ENCODE assay signal across 9 cellular contexts in the genomic region with DNA sequence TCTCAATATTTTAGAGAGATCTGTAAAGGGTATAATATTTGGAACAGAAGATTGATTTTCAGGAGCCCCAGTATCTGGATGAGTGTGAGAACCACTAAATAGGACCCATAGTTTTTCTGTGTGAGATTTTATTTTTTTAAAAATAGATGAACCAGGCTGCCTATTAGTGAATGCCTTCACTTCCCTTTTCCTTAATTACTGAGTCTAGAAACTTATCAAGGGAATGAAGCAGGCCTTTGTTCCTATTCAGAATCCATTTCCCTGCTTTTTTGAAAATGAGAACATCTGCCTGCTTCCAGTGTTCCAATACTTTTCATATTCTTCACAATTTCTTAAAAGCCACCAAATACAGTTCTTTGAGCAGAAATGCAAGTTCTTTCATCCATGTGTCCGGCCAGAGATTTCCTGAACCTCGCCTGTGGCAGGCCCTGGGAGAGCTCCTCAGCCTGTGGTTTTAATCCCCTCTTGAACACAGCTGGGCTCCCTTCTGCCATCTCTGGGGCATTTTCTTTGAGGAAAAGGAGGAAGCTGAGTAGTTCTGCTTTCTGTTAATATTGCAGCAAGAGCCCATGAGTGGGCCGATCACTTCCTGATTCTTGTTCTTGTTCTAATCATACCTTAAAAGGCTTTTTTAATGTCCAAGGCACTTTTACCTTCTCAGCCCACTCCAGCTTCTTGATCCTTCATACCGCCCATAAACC. TPM values are rescaled to one million over a fixed set of nuclear protein-coding genes. Genes with fewer than 3 reads are reported as not detected.
DNase-seq lines count a peak whose midpoint lies in the region; ATAC-seq, FAIRE-seq and TF ChIP-seq lines count a peak whose summit lies in the region.
"Had no signal": no experiment of that assay in that cellular context is flagged by ENCODE, and none has a peak within 500 bp of the region (broad histone marks: within the 10 kb centered on the region; RNA-seq: fewer than 3 reads in every experiment).

No MANE protein-coding gene starts in this region.

- peak; percentile 69 for TF ChIP-seq POLR2A in GM12891 (IDR thresholded peaks at IDR 0.05; ENCODE audit: low read depth, low read length)

- H3K4me3 ChIP-seq in RWPE2 (ENCODE audit: severe bottlenecking) (no peak overlapping the region), fibroblast of pulmonary artery (replicated peaks; ENCODE audit: low read depth, low read length) (no peak overlapping the region), skeletal muscle satellite cell (ENCODE audit: low read length) (no peak overlapping the region)

- peak overlapping the region; percentile 32 for H3K4me2 ChIP-seq in skeletal muscle satellite cell (ENCODE audit: low read length)

- no peak for FAIRE-seq in GM12891 (lab: Jason Lieb, UNC)

- no peak for ATAC-seq in RWPE2 (ENCODE audit: low read depth)
- no peak for ATAC-seq in HG03025 (IDR thresholded peaks at IDR 0.05; ENCODE audit: low FRiP score, unreplicated experiment)
- no peak for ATAC-seq in HG03139 (IDR thresholded peaks at IDR 0.05; ENCODE audit: unreplicated experiment)

- H3K27me3 ChIP-seq in RWPE2 (ENCODE audit: insufficient read depth, poor library complexity, severe bottlenecking) (no peaks in the 10 kb centered on the region), skeletal muscle satellite cell (ENCODE audit: control insufficient read depth, insufficient read depth, low read length) (no peaks in the 10 kb centered on the region)

- peak overlapping the region; percentile 43 for H3K9ac ChIP-seq in skeletal muscle satellite cell (ENCODE audit: low read depth, low read length)

- peak overlapping the region; percentile 7 for H3K27ac ChIP-seq in RWPE2 (ENCODE audit: poor library complexity, severe bottlenecking)

- TF ChIP-seq CTCF in RWPE2 (IDR thresholded peaks at IDR 0.05; ENCODE audit: poor library complexity, severe bottlenecking): no peak
- no peak for TF ChIP-seq CTCF in fibroblast of pulmonary artery (IDR thresholded peaks at IDR 0.05; ENCODE audit: low read length, missing control alignments)

- H3K36me3 ChIP-seq in RWPE2 (ENCODE audit: low read depth): peaks cover 23% of the 10 kb centered on the region
- no peaks in the 10 kb centered on the region for H3K36me3 ChIP-seq in skeletal muscle satellite cell (ENCODE audit: insufficient read depth, low read length)

- peaks cover 39% of the 10 kb centered on the region for H3K4me1 ChIP-seq in RWPE2 (ENCODE audit: insufficient read depth, poor library complexity, severe bottlenecking)
- peaks cover 31% of the 10 kb centered on the region for H3K4me1 ChIP-seq in skeletal muscle satellite cell (ENCODE audit: control insufficient read depth, insufficient read depth, low read length)

- DNase-seq in GM12891 (ENCODE audit: insufficient read length, low spot score) (no peak), RWPE2 (ENCODE audit: low spot score) (no peak), fibroblast of pulmonary artery (ENCODE audit: low read depth) (peak; percentile 73), NCI-H2081 treated with DMSO at 0.1 percent for 48 hours (lab: John Stamatoyannopoulos, UW) (no peak)
- DNase-seq in stimulated activated CD4-positive, alpha-beta T cell treated with anti-CD3 and anti-CD28 coated beads, Interleukin-4, amount 100 ng/mL, for 1 hour: no peak

- H3K9me3 ChIP-seq in RWPE2 (ENCODE audit: severe bottlenecking): no peaks in the 10 kb centered on the region
- no peaks in the 10 kb centered on the region for H3K9me3 ChIP-seq in skeletal muscle satellite cell (replicated peaks; ENCODE audit: low read length)

TF ChIP-seq in GM12891, 5 proteins besides CTCF, POLR2A, EP300 and RAD21:
- TF ChIP-seq SPI1 (IDR thresholded peaks at IDR 0.05; ENCODE audit: low read depth, low read length): peak; percentile 90
- TF ChIP-seq PAX5 (IDR thresholded peaks at IDR 0.05; ENCODE audit: insufficient read depth, low read length, severe bottlenecking): no peak
- 0 out of 2 replicates have a peak, but pooled peaks have one; percentile 53 for TF ChIP-seq TAF1 (IDR thresholded peaks at IDR 0.05; ENCODE audit: low read depth, low read length)
- TF ChIP-seq POLR2AphosphoS5 (IDR thresholded peaks at IDR 0.05; ENCODE audit: low read depth, low read length): peak; percentile 53; the same call in 1 of the 2 replicates
- 0 out of 2 replicates have a peak, but pooled peaks have one; percentile 38 for TF ChIP-seq POU2F2 (IDR thresholded peaks at IDR 0.05; ENCODE audit: low read depth, low read length)
TF ChIP-seq in GM12891: peak in this region for 4.

RNA-seq across cellular contexts. Expression of gene EHD4, which starts 4.7 kb away (rescaled TPM):
- 24.4 TPM for polyA plus RNA-seq in GM12891 (2012; ENCODE audit: low read depth, missing spikeins)
- 11.2 and 16.6 TPM in 2 replicates for total RNA-seq in skeletal muscle satellite cell (2012; rRNA removed)

RNA-seq across cellular contexts. Expression of gene PLA2G4E, which starts 53.2 kb away (rescaled TPM):
- polyA plus RNA-seq in GM12891 (2012; ENCODE audit: low read depth, missing spikeins): 0.04 TPM
- not detected in 2 replicates for total RNA-seq in skeletal muscle satellite cell (2012; rRNA removed)
- total RNA-seq: dermis microvascular lymphatic vessel endothelial cell had no signal
